1 cellular context compared by ENCODE assay signal in the genomic region with DNA sequence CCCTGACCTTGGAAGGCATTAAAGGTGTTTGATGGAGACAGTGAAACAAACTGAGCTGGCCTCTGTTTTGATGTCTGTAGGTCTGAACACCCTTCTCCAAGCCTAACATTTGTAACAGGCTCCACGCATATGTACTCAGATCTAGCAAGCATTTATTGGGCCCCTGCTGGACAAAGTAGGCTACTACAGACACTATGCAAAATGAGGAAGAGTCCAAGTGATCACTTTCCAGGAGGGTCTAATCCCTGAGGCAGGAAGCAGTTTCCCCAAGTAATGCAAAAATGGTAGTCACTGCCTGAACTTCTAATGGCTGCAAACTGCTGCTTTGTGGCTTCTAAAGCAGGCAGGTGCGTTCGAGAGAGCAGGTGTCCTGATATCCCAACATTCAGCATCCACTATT.
TF ChIP-seq lines count a peak whose summit lies in the region.

No MANE protein-coding gene starts in this region.

TF ChIP-seq in H1, 55 proteins besides CTCF, POLR2A, EP300 and RAD21 (continued from another document):
- TF ChIP-seq CHD7 (IDR thresholded peaks at IDR 0.05; ENCODE audit: insufficient replicate concordance, low read length), result no peak
- TF ChIP-seq TEAD4 (IDR thresholded peaks at IDR 0.05; ENCODE audit: low read depth, low read length), result 0 out of 2 replicates have a peak, but pooled peaks have one; percentile 7
- peak; percentile 80 for TF ChIP-seq YY1 (IDR thresholded peaks at IDR 0.05; ENCODE audit: low read depth, low read length)
